12 cellular contexts compared by ENCODE assay signal in genomic region chr1:202505356-202505755, GRCh38.
A peak's percentile ranks its signal among the peaks of the same experiment; 100 is the strongest.
DNase-seq lines count a peak whose midpoint lies in the region; TF ChIP-seq lines count a peak whose summit lies in the region.
"Had no signal": no experiment of that assay in that cellular context is flagged by ENCODE, and none has a peak within 500 bp of the region (broad histone marks: within the 10 kb centered on the region; RNA-seq: fewer than 3 reads in every experiment).

No MANE protein-coding gene starts in this region.

- intact Hi-C loops in transverse colon (cut with DNase I; ENCODE audit: low total_unique reads) (no loop called here), posterior vena cava (cut with DNase I) (no loop called here)
- intact Hi-C loops in activated T-helper 2 cell treated with anti-CD3 and anti-CD28 coated beads, Interferon-gamma antibody, Interleukin-2, Interleukin-4, amounts not matched to agents 10 μg/mL and 5 μg/mL and 100 μg/mL, durations not matched to agents 14 hours and 24 hours and 36 hours (cut with micrococcal nuclease) = no loop called here

- TF ChIP-seq POLR2A in transverse colon (IDR thresholded peaks at IDR 0.05) = no peak

- no peaks in the 10 kb centered on the region for H3K27me3 Mint-ChIP-seq in mesothelial cell of epicardium (ENCODE audit: low read depth)
- H3K27me3 Mint-ChIP-seq in activated T-helper 2 cell treated with anti-CD3 and anti-CD28 coated beads, Interferon-gamma antibody, Interleukin-2, Interleukin-4, amounts not matched to agents 10 μg/mL and 5 μg/mL and 100 μg/mL, durations not matched to agents 14 hours and 24 hours and 36 hours (ENCODE audit: low read depth) = no peaks in the 10 kb centered on the region

- H3K27me3 ChIP-seq in fibroblast of lung (ENCODE audit: control insufficient read depth, insufficient read depth, low read length) = no peaks in the 10 kb centered on the region
- H3K27me3 ChIP-seq in transverse colon = no peaks in the 10 kb centered on the region
- H3K27me3 ChIP-seq: upper lobe of right lung had no signal

- H4K20me1 ChIP-seq in fibroblast of lung (ENCODE audit: control insufficient read depth, extremely low read depth, insufficient read depth, low read length) = no peaks in the 10 kb centered on the region

- TF ChIP-seq CTCF in fibroblast of lung (conservative IDR thresholded peaks at IDR 0.05 in 1 of 2, IDR thresholded peaks at IDR 0.05 in 1 of 2; ENCODE audit: low read depth in 1 of 2, low read length in 2 of 2) (no peak), mesothelial cell of epicardium (IDR thresholded peaks at IDR 0.05; ENCODE audit: unreplicated experiment) (no peak), transverse colon (IDR thresholded peaks at IDR 0.05) (no peak)

- H3K9me3 Mint-ChIP-seq in mesothelial cell of epicardium = no peaks in the 10 kb centered on the region
- no peaks in the 10 kb centered on the region for H3K9me3 Mint-ChIP-seq in activated T-helper 2 cell treated with anti-CD3 and anti-CD28 coated beads, Interferon-gamma antibody, Interleukin-2, Interleukin-4, amounts not matched to agents 10 μg/mL and 5 μg/mL and 100 μg/mL, durations not matched to agents 14 hours and 24 hours and 36 hours

- H3K36me3 ChIP-seq in fibroblast of lung (ENCODE audit: control insufficient read depth, insufficient read depth, low read length) (no peaks in the 10 kb centered on the region), transverse colon (no peaks in the 10 kb centered on the region)

- peaks cover 2% of the 10 kb centered on the region for H3K4me1 ChIP-seq in fibroblast of lung (ENCODE audit: control insufficient read depth, extremely low read depth, insufficient read depth, low read length)
- peaks cover 0 to 6% (median 1%) of the 10 kb centered on the region in 4 donors for H3K4me1 ChIP-seq in transverse colon
- H3K4me1 ChIP-seq: upper lobe of right lung had no signal

- H3K36me3 Mint-ChIP-seq in mesothelial cell of epicardium = peaks cover 1% of the 10 kb centered on the region
- peaks cover 5% of the 10 kb centered on the region for H3K36me3 Mint-ChIP-seq in activated T-helper 2 cell treated with anti-CD3 and anti-CD28 coated beads, Interferon-gamma antibody, Interleukin-2, Interleukin-4, amounts not matched to agents 10 μg/mL and 5 μg/mL and 100 μg/mL, durations not matched to agents 14 hours and 24 hours and 36 hours (ENCODE audit: low read depth)

- in situ Hi-C loops in transverse colon (cut with MboI; ENCODE audit: low pct_ligation_motif_present in 1 of 4, low pct_unique_long_range_greater_than_20kb in 1 of 4, low sequenced_read_pairs in 3 of 4) = no loop called here

- no peak overlapping the region for H3K9ac ChIP-seq in fibroblast of lung (ENCODE audit: insufficient read depth, low read length)

- H2AFZ ChIP-seq in fibroblast of lung (ENCODE audit: low read length) = no peak overlapping the region

- H3K9me3 ChIP-seq in fibroblast of lung (ENCODE audit: control insufficient read depth, insufficient read depth, low read depth, low read length) (no peaks in the 10 kb centered on the region), transverse colon (no peaks in the 10 kb centered on the region)
- H3K9me3 ChIP-seq: upper lobe of right lung had no signal

- WGBS in transverse colon (ENCODE audit: low coverage in 1 of 2), 2 donors = 55 to 69% methylated on average over 3 to 4 of the region's 4 CpGs

- no peak overlapping the region for H3K4me2 ChIP-seq in fibroblast of lung (ENCODE audit: extremely low read depth, insufficient read depth, low read length)

- no peak overlapping the region for H3K27ac ChIP-seq in fibroblast of lung (ENCODE audit: insufficient read depth, low read length)
- H3K27ac ChIP-seq in transverse colon = peak overlapping the region; percentile 75 to 85 (median 82)

- H3K27ac Mint-ChIP-seq in mesothelial cell of epicardium = peak overlapping the region; percentile 99
- H3K27ac Mint-ChIP-seq in activated T-helper 2 cell treated with anti-CD3 and anti-CD28 coated beads, Interferon-gamma antibody, Interleukin-2, Interleukin-4, amounts not matched to agents 10 μg/mL and 5 μg/mL and 100 μg/mL, durations not matched to agents 14 hours and 24 hours and 36 hours = no peak overlapping the region

- no peaks in the 10 kb centered on the region for H3K79me2 ChIP-seq in fibroblast of lung (ENCODE audit: control insufficient read depth, insufficient read depth, low read length)

- DNase-seq in M059J (ENCODE audit: low read depth) (peak; percentile 84), fibroblast of lung (ENCODE audit: low read depth in 2 of 2) (peak; percentile 74 to 89), mesothelial cell of epicardium (ENCODE audit: low spot score in 2 of 2, unreplicated experiment in 2 of 2) (no peak), transverse colon (no peak), NCI-H2227 (lab: John Stamatoyannopoulos, UW; ENCODE audit: unreplicated experiment) (no peak), posterior vena cava (ENCODE audit: low spot score) (no peak)
- DNase-seq in stimulated activated CD4-positive, alpha-beta T cell treated with anti-CD3 and anti-CD28 coated beads, Interleukin-2, amount 100 ng/mL, for 24 hours = no peak
- no peak for DNase-seq in activated T-helper 2 cell treated with anti-CD3 and anti-CD28 coated beads, Interferon-gamma antibody, Interleukin-2, Interleukin-4, amounts not matched to agents 10 μg/mL and 5 μg/mL and 100 μg/mL, durations not matched to agents 14 hours and 24 hours and 36 hours (ENCODE audit: low spot score)
- DNase-seq: activated CD8-positive, alpha-beta memory T cell treated with anti-CD3 and anti-CD28 coated beads for 24 hours; H7; nucleus accumbens; upper lobe of right lung had no signal

- peak overlapping the region in 1 of 4 experiments; percentile 9 for H3K4me3 ChIP-seq in fibroblast of lung (replicated peaks in 1 of 4; ENCODE audit: control extremely low read depth in 1 of 4, insufficient read depth in 1 of 4, low read depth in 3 of 4, low read length in 4 of 4)
- no peak overlapping the region for H3K4me3 ChIP-seq in transverse colon
- H3K4me3 ChIP-seq: upper lobe of right lung had no signal

- peaks cover 33% of the 10 kb centered on the region for H3K4me1 Mint-ChIP-seq in mesothelial cell of epicardium
- no peaks in the 10 kb centered on the region for H3K4me1 Mint-ChIP-seq in activated T-helper 2 cell treated with anti-CD3 and anti-CD28 coated beads, Interferon-gamma antibody, Interleukin-2, Interleukin-4, amounts not matched to agents 10 μg/mL and 5 μg/mL and 100 μg/mL, durations not matched to agents 14 hours and 24 hours and 36 hours (ENCODE audit: low read depth)

- peak overlapping the region; percentile 40 for H3K4me3 Mint-ChIP-seq in mesothelial cell of epicardium
- H3K4me3 Mint-ChIP-seq in activated T-helper 2 cell treated with anti-CD3 and anti-CD28 coated beads, Interferon-gamma antibody, Interleukin-2, Interleukin-4, amounts not matched to agents 10 μg/mL and 5 μg/mL and 100 μg/mL, durations not matched to agents 14 hours and 24 hours and 36 hours (ENCODE audit: low read depth) = no peak overlapping the region

- TF ChIP-seq EP300 in transverse colon (IDR thresholded peaks at IDR 0.05; ENCODE audit: low read depth) = no peak

Comparison
In these comparisons a context has a peak if more than half of its experiments do, and no peak if none do; other contexts are left out.
1. DNase-seq: peak in M059J (single experiment) and fibroblast of lung (2 of 2); none in mesothelial cell of epicardium (0 of 2), transverse colon (single experiment), NCI-H2227 (single experiment), posterior vena cava (single experiment), stimulated activated CD4-positive, alpha-beta T cell treated with anti-CD3 and anti-CD28 coated beads, Interleukin-2, amount 100 ng/mL, for 24 hours (0 of 2) and activated T-helper 2 cell treated with anti-CD3 and anti-CD28 coated beads, Interferon-gamma antibody, Interleukin-2, Interleukin-4, amounts not matched to agents 10 μg/mL and 5 μg/mL and 100 μg/mL, durations not matched to agents 14 hours and 24 hours and 36 hours (single experiment).